Comparison of ENCODE assay signal across 13 cellular contexts in genomic region chr2:240453461-240454030, GRCh38. TPM values are rescaled to one million over a fixed set of nuclear protein-coding genes. Genes with fewer than 3 reads are reported as not detected.
DNase-seq lines count a peak whose midpoint lies in the region; ATAC-seq and TF ChIP-seq lines count a peak whose summit lies in the region.
"Had no signal": no experiment of that assay in that cellular context is flagged by ENCODE, and none has a peak within 500 bp of the region (broad histone marks: within the 10 kb centered on the region; RNA-seq: fewer than 3 reads in every experiment).

No MANE protein-coding gene starts in this region.

- H2BK20ac ChIP-seq in H9 (ENCODE audit: low read depth, low read length, poor library complexity, severe bottlenecking): no peak overlapping the region

- H3K9me3 Mint-ChIP-seq in H9: no peaks in the 10 kb centered on the region

- TF ChIP-seq CTCF in H9 (conservative IDR thresholded peaks at IDR 0.05): no peak
- TF ChIP-seq CTCF in astrocyte of the spinal cord (IDR thresholded peaks at IDR 0.05; ENCODE audit: low read depth, low read length): no peak
- no peak for TF ChIP-seq CTCF in smooth muscle cell (IDR thresholded peaks at IDR 0.05; ENCODE audit: borderline replicate concordance, insufficient read depth, poor library complexity, severe bottlenecking)

- no peak overlapping the region for H3K4ac ChIP-seq in H9 (ENCODE audit: low read depth, low read length)

- no peaks in the 10 kb centered on the region for H3K9me3 ChIP-seq in H9 (ENCODE audit: control insufficient read depth, low read depth, low read length)
- no peaks in the 10 kb centered on the region for H3K9me3 ChIP-seq in smooth muscle cell (replicated peaks; ENCODE audit: low read depth)
- H3K9me3 ChIP-seq: gastrocnemius medialis had no signal

- H3K23ac ChIP-seq in H9 (ENCODE audit: insufficient read length, low read depth, low read length): no peak overlapping the region

- H3K23me2 ChIP-seq in H9 (ENCODE audit: insufficient read length, low read depth, low read length, poor library complexity, severe bottlenecking): peaks cover 8% of the 10 kb centered on the region

- peaks cover 15% of the 10 kb centered on the region; the same call in 1 of the 2 replicates for H3K27me3 ChIP-seq in H9 (ENCODE audit: insufficient read depth, low read length)
- peaks cover 24% of the 10 kb centered on the region for H3K27me3 ChIP-seq in smooth muscle cell (ENCODE audit: low read depth)
- H3K27me3 ChIP-seq: gastrocnemius medialis had no signal

- in situ Hi-C loops in astrocyte of the spinal cord (cut with HindIII; ENCODE audit: low sequenced_read_pairs): no loop called here

- H3K4me2 ChIP-seq in H9 (ENCODE audit: insufficient read depth, insufficient read length, low read length) (peak overlapping the region; percentile 29), smooth muscle cell (peak overlapping the region; percentile 80)

- H3K36me3 Mint-ChIP-seq in H9 (ENCODE audit: insufficient read depth in 1 of 3, low read depth in 3 of 3): no peaks in the 10 kb centered on the region

- H3K4me3 ChIP-seq in astrocyte of the spinal cord (ENCODE audit: low read depth, low read length) (peak overlapping the region; percentile 17), smooth muscle cell (peak overlapping the region; percentile 45)

- no peaks in the 10 kb centered on the region for H3K36me3 ChIP-seq in smooth muscle cell (ENCODE audit: low read depth)
- H3K36me3 ChIP-seq: gastrocnemius medialis had no signal

- H3K27ac Mint-ChIP-seq in H9: no peak overlapping the region

- H3K9ac ChIP-seq in H9 (ENCODE audit: extremely low read depth, insufficient read length, low read length) (no peak overlapping the region), smooth muscle cell (ENCODE audit: low read depth) (no peak overlapping the region)

- no peaks in the 10 kb centered on the region for H3K79me1 ChIP-seq in H9 (ENCODE audit: insufficient read depth, low read depth, low read length, poor library complexity, severe bottlenecking)

- no peak overlapping the region for H2BK12ac ChIP-seq in H9 (ENCODE audit: insufficient read length, low read depth, low read length)

- peaks cover 2% of the 10 kb centered on the region for H3F3A ChIP-seq in smooth muscle cell (ENCODE audit: low read depth)

- ATAC-seq in esophagus mucosa: no peak
- ATAC-seq in GM21576 (IDR thresholded peaks at IDR 0.05; ENCODE audit: unreplicated experiment): no peak
- ATAC-seq in GM21515 (IDR thresholded peaks at IDR 0.05; ENCODE audit: unreplicated experiment): no peak

- no CpG with 5 or more reads among the region's 76 CpGs for WGBS in H9 (ENCODE audit: extremely low coverage, insufficient read length, low lambda C conversion rate)
- WGBS in smooth muscle cell (ENCODE audit: low lambda C conversion rate): 5% methylated on average over 34 of the region's 76 CpGs

- no peak overlapping the region for H2BK120ac ChIP-seq in H9 (ENCODE audit: low read depth, low read length, poor library complexity, severe bottlenecking)

- no peak overlapping the region for H3K18ac ChIP-seq in H9 (ENCODE audit: insufficient read length, low read depth, low read length)

- H3K14ac ChIP-seq in H9 (ENCODE audit: insufficient read depth, low read length): no peak overlapping the region; the same call in 1 of the 2 replicates

- H3K27ac ChIP-seq in H9 (ENCODE audit: insufficient read length, low read depth, low read length) (no peak overlapping the region), smooth muscle cell (ENCODE audit: low read depth) (no peak overlapping the region)
- H3K27ac ChIP-seq: gastrocnemius medialis had no signal

- no peaks in the 10 kb centered on the region for H3K79me2 ChIP-seq in H9 (ENCODE audit: insufficient read depth, low read length)
- peaks cover 14% of the 10 kb centered on the region for H3K79me2 ChIP-seq in smooth muscle cell (ENCODE audit: low read depth)

- no peak overlapping the region for H3K56ac ChIP-seq in H9 (ENCODE audit: insufficient read length, low read depth, low read length)

- no peak overlapping the region for H3T11ph ChIP-seq in H9 (ENCODE audit: low read length)

- H3K4me1 Mint-ChIP-seq in H9: peaks cover 44 to 58% of the 10 kb centered on the region in 2 experiments

- H4K91ac ChIP-seq in H9 (ENCODE audit: insufficient read length, low read depth, low read length): no peak overlapping the region

- DNase-seq in H9 (no peak), astrocyte of the spinal cord (ENCODE audit: low read depth, low spot score) (no peak), iPS-NIHi11 (ENCODE audit: low spot score) (peak; percentile 72), smooth muscle cell (lab: John Stamatoyannopoulos, UW; ENCODE audit: unreplicated experiment) (no peak), T-helper 9 cell (no peak)
- DNase-seq: activated CD8-positive, alpha-beta memory T cell treated with anti-CD3 and anti-CD28 coated beads, Interleukin-2, amount 50 U/mL, for 4 hours; central memory CD4-positive, alpha-beta T cell; DMS153; NCI-H1092 treated with DMSO at 0.1 percent for 48 hours had no signal

- H4K20me1 ChIP-seq in H9 (ENCODE audit: control insufficient read depth, insufficient read depth, insufficient read length) (no peaks in the 10 kb centered on the region), smooth muscle cell (ENCODE audit: low read depth) (peaks cover 93% of the 10 kb centered on the region)

- H4K8ac ChIP-seq in H9 (replicated peaks; ENCODE audit: insufficient read length, low read depth, low read length): no peak overlapping the region

- peaks cover 39% of the 10 kb centered on the region for H3K27me3 Mint-ChIP-seq in H9 (ENCODE audit: low read depth)

- H2BK15ac ChIP-seq in H9 (ENCODE audit: low read depth, low read length): no peak overlapping the region

- H3K4me3 Mint-ChIP-seq in H9: peak overlapping the region; percentile 72 to 89; a peak in 4 of 5 replicates

- peaks cover 3% of the 10 kb centered on the region; the same call in 1 of the 2 replicates for H3K4me1 ChIP-seq in H9 (ENCODE audit: insufficient read depth, low read length)
- H3K4me1 ChIP-seq in smooth muscle cell (ENCODE audit: low read depth): peaks cover 53% of the 10 kb centered on the region

- H4K5ac ChIP-seq in H9 (ENCODE audit: insufficient read length, low read depth, low read length): no peak overlapping the region

- H2AK5ac ChIP-seq in H9 (ENCODE audit: insufficient read length, low read length): no peak overlapping the region

- H2BK5ac ChIP-seq in H9 (ENCODE audit: insufficient read length, low read length): no peak overlapping the region

- no peak overlapping the region for H2AFZ ChIP-seq in H9 (ENCODE audit: low read length)
- no peak overlapping the region for H2AFZ ChIP-seq in smooth muscle cell (ENCODE audit: low read depth)

RNA-seq across cellular contexts. Expression of gene GPC1, which starts 18.1 kb away (rescaled TPM):
- total RNA-seq in H9 (2021) (39.4 and 44.0 TPM in 2 replicates), smooth muscle cell (86.4 and 88.9 TPM in 2 replicates), esophagus mucosa (101 TPM)
- polyA plus RNA-seq in smooth muscle cell: 221 and 236 TPM in 2 replicates
